Comparison of ENCODE assay signal across 20 cellular contexts in the genomic region with DNA sequence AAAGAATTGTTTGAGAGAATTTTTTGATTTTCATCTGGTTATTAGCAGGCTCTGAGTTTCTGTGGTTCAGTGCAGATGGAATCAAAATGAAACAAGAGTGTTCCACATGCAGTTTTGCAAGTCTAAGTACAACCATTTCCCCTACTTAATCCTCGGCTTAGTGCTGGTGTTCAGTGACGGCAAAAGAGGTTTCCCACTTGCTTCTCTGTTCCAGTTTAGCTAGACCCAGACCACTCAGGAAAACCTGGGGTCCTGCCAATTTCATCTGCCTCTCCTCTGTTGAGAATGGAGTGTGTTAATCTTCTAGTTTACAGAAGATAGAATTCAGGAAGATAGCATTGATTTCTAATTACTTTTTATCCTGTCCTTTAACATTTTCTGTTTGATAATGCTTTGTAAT.
"Had no signal": no experiment of that assay in that cellular context is flagged by ENCODE, and none has a peak within 500 bp of the region (broad histone marks: within the 10 kb centered on the region; RNA-seq: fewer than 3 reads in every experiment).

No MANE protein-coding gene starts in this region.

- DNase-seq: activated B cell treated with CpG ODN at 0.5 μM for 24 hours; activated CD4-positive, alpha-beta T cell treated with anti-CD3 and anti-CD28 coated beads, Interleukin-2, amount 10 ng/mL, durations not matched to agents 7 days and 5 days; activated CD8-positive, alpha-beta memory T cell treated with anti-CD3 and anti-CD28 coated beads, Interleukin-2, amount 50 U/mL, for 48 hours; activated gamma-delta T cell treated with Interleukin-2 at 50 U/mL for 16 hours; activated naive CD8-positive, alpha-beta T cell treated with anti-CD3 and anti-CD28 coated beads, Interleukin-2, amount 10 ng/mL, durations not matched to agents 7 days and 5 days; activated T-cell treated with anti-CD3 and anti-CD28 coated beads, Interleukin-2, amount 50 U/mL, for 72 hours; anterior cingulate cortex; brain microvascular endothelial cell; cortex of kidney; effector CD8-positive, alpha-beta T cell; foreskin melanocyte; kidney glomerular epithelial cell; mesendoderm; natural killer cell; nucleus accumbens; posterior cingulate gyrus; retina; stimulated activated CD4-positive, alpha-beta T cell treated with anti-CD3 and anti-CD28 coated beads, Interleukin-2, amount 100 ng/mL, for 48 hours; stimulated activated naive B cell treated with anti-CD40 and anti-IgM and Interleukin-4, amounts not matched to agents 10 μg/mL and 1 μg/mL and 100 μg/mL, for 72 hours; tibial artery had no signal

- H3K36me3 ChIP-seq: brain microvascular endothelial cell, tibial artery had no signal

- H3K27me3 ChIP-seq: brain microvascular endothelial cell, tibial artery had no signal

- H3K4me1 ChIP-seq: tibial artery had no signal

- H3K9me3 ChIP-seq: tibial artery had no signal

- H3K4me3 ChIP-seq: tibial artery had no signal

- H3K27ac ChIP-seq: brain microvascular endothelial cell, tibial artery had no signal

- ATAC-seq: activated T-cell treated with anti-CD3 and anti-CD28 coated beads, Interleukin-2, amount 50 U/mL, for 72 hours; natural killer cell; stimulated activated naive B cell treated with anti-CD40 and anti-IgM and Interleukin-4, amounts not matched to agents 10 μg/mL and 1 μg/mL and 100 μg/mL, for 72 hours had no signal
